Comparison of ENCODE assay signal across 16 cellular contexts in genomic region chr2:71562518-71562917, GRCh38.
DNase-seq lines count a peak whose midpoint lies in the region; ATAC-seq and TF ChIP-seq lines count a peak whose summit lies in the region.
"Had no signal": no experiment of that assay in that cellular context is flagged by ENCODE, and none has a peak within 500 bp of the region (broad histone marks: within the 10 kb centered on the region; RNA-seq: fewer than 3 reads in every experiment).

No MANE protein-coding gene starts in this region.

- no peaks in the 10 kb centered on the region for H3K79me1 ChIP-seq in IMR-90 (ENCODE audit: low read depth in 1 of 2, low read length in 2 of 2)

- TF ChIP-seq EP300 in sigmoid colon (IDR thresholded peaks at IDR 0.05) = no peak

- BruUV-seq in IMR-90 (replicated peaks; lab: Mats Ljungman, UMichigan) = no TSS peak

- H2BK15ac ChIP-seq in IMR-90 (ENCODE audit: low read depth, low read length) = no peak overlapping the region

- WGBS in IMR-90 (ENCODE audit: extremely low coverage in 2 of 2, insufficient read length in 1 of 2), 2 experiments = 55% methylated on average over 2 of the region's 7 CpGs; no CpG with 5 or more reads in 1 of the 2 experiments
- WGBS in sigmoid colon, 2 donors = 83 to 85% methylated on average over 7 of the region's 7 CpGs

- H2AK5ac ChIP-seq in IMR-90 (ENCODE audit: low read depth, low read length) = no peak overlapping the region

- peaks cover 7% of the 10 kb centered on the region for H3K4me1 Mint-ChIP-seq in glutamatergic neuron (ENCODE audit: low read depth, unreplicated experiment)
- H3K4me1 Mint-ChIP-seq: CD4-positive, CD25-positive, alpha-beta regulatory T cell had no signal

- no peak for ATAC-seq in IMR-90 (ENCODE audit: low read depth)

- H2AFZ ChIP-seq in IMR-90 (replicated peaks; ENCODE audit: low read length, poor library complexity) (peak overlapping the region; percentile 21), osteoblast (ENCODE audit: low read length) (no peak overlapping the region)

- no peak overlapping the region for H4K91ac ChIP-seq in IMR-90 (ENCODE audit: insufficient read depth, low read depth, low read length)

- H4K20me1 ChIP-seq in BLaER1 treated with 17β-estradiol and CSF1 and Interleukin-3, amounts not matched to agents 10 nM and 100 nM = peaks cover 0 to 66% (median 13%) of the 10 kb centered on the region in 11 experiments; a peak in 12 of 22 replicates
- H4K20me1 ChIP-seq in IMR-90 (ENCODE audit: insufficient read depth, low read length) (no peaks in the 10 kb centered on the region), osteoblast (ENCODE audit: insufficient read depth, low read length) (no peaks in the 10 kb centered on the region)

- no peaks in the 10 kb centered on the region for H3K9me3 Mint-ChIP-seq in glutamatergic neuron (ENCODE audit: unreplicated experiment)

- H3K4ac ChIP-seq in IMR-90 (ENCODE audit: low read depth, low read length) = no peak overlapping the region

- peaks cover 9 to 84% (median 56%) of the 10 kb centered on the region in 10 experiments; a peak in 19 of 20 replicates for H3K4me1 ChIP-seq in BLaER1 treated with 17β-estradiol and CSF1 and Interleukin-3, amounts not matched to agents 10 nM and 100 nM
- H3K4me1 ChIP-seq in IMR-90 (ENCODE audit: control insufficient read depth, insufficient read depth, low read length) (no peaks in the 10 kb centered on the region), osteoblast (ENCODE audit: insufficient read depth, low read length) (peaks cover 27% of the 10 kb centered on the region), sigmoid colon (peaks cover 0 to 9% (median 4%) of the 10 kb centered on the region in 4 donors)

- H3K4me2 ChIP-seq in BLaER1 treated with 17β-estradiol and CSF1 and Interleukin-3, amounts not matched to agents 10 nM and 100 nM = peak overlapping the region in 10 of 11 experiments; percentile 8 to 88 (median 76); a peak in 19 of 22 replicates
- no peak overlapping the region for H3K4me2 ChIP-seq in IMR-90 (ENCODE audit: low read depth, low read length)
- H3K4me2 ChIP-seq in osteoblast (ENCODE audit: insufficient read depth, low read length) = no peak overlapping the region
- H3K4me2 ChIP-seq: A549 had no signal

- no peak overlapping the region for H2BK5ac ChIP-seq in IMR-90 (ENCODE audit: low read depth, low read length, poor library complexity, severe bottlenecking)

- H3K23ac ChIP-seq in IMR-90 (ENCODE audit: low read depth, low read length) = no peak overlapping the region

- H2BK120ac ChIP-seq in IMR-90 (ENCODE audit: low read depth, low read length) = no peak overlapping the region

- DNase-seq in IMR-90 (no peak), glutamatergic neuron (peak; percentile 56), osteoblast (ENCODE audit: insufficient read length, low spot score, missing footprints) (peak; percentile 82), pons (ENCODE audit: low spot score) (no peak), COLO829 (ENCODE audit: low spot score) (no peak), WERI-Rb-1 (no peak), sigmoid colon (no peak)
- DNase-seq: Calu3; CD4-positive, CD25-positive, alpha-beta regulatory T cell; DMS79 treated with DMSO at 0.1 percent for 48 hours; GF-D8; NCI-H187 treated with DMSO at 0.1 percent for 48 hours; NCI-H526 treated with DMSO at 0.1 percent for 48 hours; SIG-M5 had no signal

- no peaks in the 10 kb centered on the region for H3K9me3 ChIP-seq in BLaER1 treated with 17β-estradiol and CSF1 and Interleukin-3, amounts not matched to agents 10 nM and 100 nM (replicated peaks in 1 of 11)
- no peaks in the 10 kb centered on the region for H3K9me3 ChIP-seq in IMR-90 (ENCODE audit: control insufficient read depth, insufficient read depth, low read length)
- H3K9me3 ChIP-seq in osteoblast (ENCODE audit: low read depth, low read length) = no peaks in the 10 kb centered on the region
- no peaks in the 10 kb centered on the region for H3K9me3 ChIP-seq in WERI-Rb-1 (ENCODE audit: severe bottlenecking)
- H3K9me3 ChIP-seq in sigmoid colon = no peaks in the 10 kb centered on the region
- H3K9me3 ChIP-seq: A549 had no signal

- H3K27ac Mint-ChIP-seq in glutamatergic neuron (ENCODE audit: unreplicated experiment) = peak overlapping the region; percentile 11
- H3K27ac Mint-ChIP-seq: CD4-positive, CD25-positive, alpha-beta regulatory T cell had no signal

- no peak for TF ChIP-seq RAD21 in IMR-90 (IDR thresholded peaks at IDR 0.05; ENCODE audit: low read length)

- no peak overlapping the region for H2BK20ac ChIP-seq in IMR-90 (ENCODE audit: low read depth, low read length)

- intact Hi-C loops in IMR-90 (cut with micrococcal nuclease) = no loop called here
- intact Hi-C loops in sigmoid colon (cut with DNase I) = no loop called here

- in situ Hi-C loops in IMR-90 (cut with MboI; ENCODE audit: low sequenced_read_pairs) = no loop called here

- no peaks in the 10 kb centered on the region for H3K79me2 ChIP-seq in osteoblast (ENCODE audit: insufficient read depth, low read length)

- dilution Hi-C loops in IMR-90 (cut with HindIII; ENCODE audit: low sequenced_read_pairs, unreplicated experiment) = no loop called here

- peaks cover 0 to 84% (median 0%) of the 10 kb centered on the region in 11 experiments; a peak in 7 of 22 replicates for H3K36me3 ChIP-seq in BLaER1 treated with 17β-estradiol and CSF1 and Interleukin-3, amounts not matched to agents 10 nM and 100 nM
- H3K36me3 ChIP-seq in IMR-90 (ENCODE audit: control insufficient read depth, insufficient read depth, low read length) (no peaks in the 10 kb centered on the region), osteoblast (ENCODE audit: insufficient read depth, low read length) (no peaks in the 10 kb centered on the region), WERI-Rb-1 (no peaks in the 10 kb centered on the region), sigmoid colon (peaks cover 0 to 9% (median 3%) of the 10 kb centered on the region in 4 donors)

- POLR2A ChIA-PET in IMR-90 (lab: Charles Lee; ENCODE audit: unreplicated experiment) = no interaction called here

- TF ChIP-seq POLR2A in IMR-90 (IDR thresholded peaks at IDR 0.05; ENCODE audit: low read depth, low read length) = no peak
- TF ChIP-seq POLR2A in sigmoid colon (IDR thresholded peaks at IDR 0.05) = no peak

- H3K27me3 ChIP-seq in BLaER1 treated with 17β-estradiol and CSF1 and Interleukin-3, amounts not matched to agents 10 nM and 100 nM = no peaks in the 10 kb centered on the region
- peaks cover 40% of the 10 kb centered on the region for H3K27me3 ChIP-seq in IMR-90 (ENCODE audit: control insufficient read depth, insufficient read depth, low read length)
- peaks cover 6% of the 10 kb centered on the region for H3K27me3 ChIP-seq in osteoblast (ENCODE audit: insufficient read depth, low read length)
- no peaks in the 10 kb centered on the region for H3K27me3 ChIP-seq in WERI-Rb-1 (ENCODE audit: insufficient read depth, low read depth, severe bottlenecking)
- no peaks in the 10 kb centered on the region for H3K27me3 ChIP-seq in sigmoid colon

- no peak overlapping the region for H4K8ac ChIP-seq in IMR-90 (ENCODE audit: low read depth in 2 of 2, low read length in 2 of 2)

- no peaks in the 10 kb centered on the region for H3K36me3 Mint-ChIP-seq in glutamatergic neuron (ENCODE audit: unreplicated experiment)
- H3K36me3 Mint-ChIP-seq: CD4-positive, CD25-positive, alpha-beta regulatory T cell had no signal

- H3K4me3 ChIP-seq in BLaER1 treated with 17β-estradiol and CSF1 and Interleukin-3, amounts not matched to agents 10 nM and 100 nM = no peak overlapping the region; a peak in 1 of 20 replicates
- no peak overlapping the region for H3K4me3 ChIP-seq in IMR-90 (ENCODE audit: insufficient read depth, low read depth, low read length)
- H3K4me3 ChIP-seq in osteoblast (ENCODE audit: insufficient read depth, low read length) = no peak overlapping the region
- no peak overlapping the region for H3K4me3 ChIP-seq in WERI-Rb-1 (ENCODE audit: low read depth, low read length)
- no peak overlapping the region for H3K4me3 ChIP-seq in sigmoid colon
- H3K4me3 ChIP-seq: A549 had no signal

- H3K14ac ChIP-seq in IMR-90 (replicated peaks; ENCODE audit: low read depth, low read length) = no peak overlapping the region

- peak overlapping the region in 3 of 11 experiments; percentile 7 to 21 (median 16); a peak in 2 of 22 replicates for H3K27ac ChIP-seq in BLaER1 treated with 17β-estradiol and CSF1 and Interleukin-3, amounts not matched to agents 10 nM and 100 nM
- H3K27ac ChIP-seq in IMR-90 (ENCODE audit: insufficient read depth, low read length) (no peak overlapping the region), osteoblast (ENCODE audit: low read depth, low read length) (no peak overlapping the region), WERI-Rb-1 (no peak overlapping the region), sigmoid colon (no peak overlapping the region)

- no peak overlapping the region for H3K18ac ChIP-seq in IMR-90 (ENCODE audit: low read depth, low read length)

- H4K5ac ChIP-seq in IMR-90 (ENCODE audit: low read depth, low read length) = no peak overlapping the region

- no peak overlapping the region for H3K56ac ChIP-seq in IMR-90 (ENCODE audit: extremely low read depth, insufficient read depth, low read length)

- no peaks in the 10 kb centered on the region for H3K9me1 ChIP-seq in IMR-90 (ENCODE audit: insufficient read depth, low read length)

- H3K27me3 Mint-ChIP-seq in glutamatergic neuron (ENCODE audit: unreplicated experiment) = peaks cover 3% of the 10 kb centered on the region
- H3K27me3 Mint-ChIP-seq: CD4-positive, CD25-positive, alpha-beta regulatory T cell had no signal

- CTCF ChIA-PET in IMR-90 (lab: Yijun Ruan, JAX) = no interaction called here

- TF ChIP-seq CTCF in IMR-90 (conservative IDR thresholded peaks at IDR 0.05; ENCODE audit: low read depth, low read length) (no peak), glutamatergic neuron (IDR thresholded peaks at IDR 0.05; ENCODE audit: partially characterized antibody, unreplicated experiment) (no peak), osteoblast (IDR thresholded peaks at IDR 0.05; ENCODE audit: extremely low read depth, low read depth, low read length) (no peak), WERI-Rb-1 (IDR thresholded peaks at IDR 0.05; ENCODE audit: low read depth, low read length) (no peak), sigmoid colon (IDR thresholded peaks at IDR 0.05) (no peak)

- H2AK9ac ChIP-seq in IMR-90 (replicated peaks; ENCODE audit: low read depth, low read length, poor library complexity) = peak overlapping the region; percentile 65

- H3K9ac ChIP-seq in BLaER1 treated with 17β-estradiol and CSF1 and Interleukin-3, amounts not matched to agents 10 nM and 100 nM = peak overlapping the region in 3 of 11 experiments; percentile 12 to 48 (median 38); a peak in 7 of 22 replicates
- H3K9ac ChIP-seq in IMR-90 (ENCODE audit: low read depth, low read length) = no peak overlapping the region

- H3K4me3 Mint-ChIP-seq in glutamatergic neuron (ENCODE audit: unreplicated experiment) = peak overlapping the region; percentile 15
- H3K4me3 Mint-ChIP-seq: CD4-positive, CD25-positive, alpha-beta regulatory T cell had no signal

TF ChIP-seq in IMR-90, 13 proteins besides CTCF, POLR2A, EP300 and RAD21 (continues in another document):
- TF ChIP-seq MAFK (IDR thresholded peaks at IDR 0.05; ENCODE audit: low read depth, low read length) (no peak), SMC3 (IDR thresholded peaks at IDR 0.05; ENCODE audit: low read depth, low read length) (no peak), MAZ (IDR thresholded peaks at IDR 0.05; ENCODE audit: borderline replicate concordance, low read depth, low read length) (no peak), RCOR1 (IDR thresholded peaks at IDR 0.05; ENCODE audit: insufficient replicate concordance, low read length) (no peak)

Comparison
In these comparisons a context has a peak if more than half of its experiments do, and no peak if none do; other contexts are left out.
1. H3K4me2 ChIP-seq: peak in BLaER1 treated with 17β-estradiol and CSF1 and Interleukin-3, amounts not matched to agents 10 nM and 100 nM (10 of 11); none in IMR-90 (single experiment) and osteoblast (single experiment).
2. DNase-seq: peak in glutamatergic neuron (single experiment) and osteoblast (single experiment); none in IMR-90 (single experiment), pons (single experiment), COLO829 (single experiment), WERI-Rb-1 (single experiment) and sigmoid colon (single experiment).